ENCODE assay signal across 1 cellular context in genomic region chr13:112684444-112684843, GRCh38.
TF ChIP-seq lines count a peak whose summit lies in the region.

No MANE protein-coding gene starts in this region.

TF ChIP-seq in H1, 55 proteins besides CTCF, POLR2A, EP300 and RAD21:
- no peak for TF ChIP-seq SRF (IDR thresholded peaks at IDR 0.05; ENCODE audit: low read depth, low read length)
- TF ChIP-seq SP4 (IDR thresholded peaks at IDR 0.05; ENCODE audit: low read length): no peak
- TF ChIP-seq RFX5 (IDR thresholded peaks at IDR 0.05; ENCODE audit: borderline replicate concordance, low read depth, low read length): no peak
- TF ChIP-seq TEAD4 (IDR thresholded peaks at IDR 0.05; ENCODE audit: low read depth, low read length): no peak
- TF ChIP-seq SIN3A (conservative IDR thresholded peaks at IDR 0.05 in 1 of 2, IDR thresholded peaks at IDR 0.05 in 1 of 2; ENCODE audit: low read depth in 1 of 2, low read length in 2 of 2): no peak
- no peak for TF ChIP-seq CHD2 (IDR thresholded peaks at IDR 0.05; ENCODE audit: low read length)
- TF ChIP-seq JUN (IDR thresholded peaks at IDR 0.05; ENCODE audit: low read depth, low read length): no peak
- no peak for TF ChIP-seq GABPA (IDR thresholded peaks at IDR 0.05; ENCODE audit: borderline replicate concordance, insufficient read depth, low read length)
- TF ChIP-seq HDAC6 (IDR thresholded peaks at IDR 0.05; ENCODE audit: low read depth, low read length): no peak
- no peak for TF ChIP-seq USF2 (IDR thresholded peaks at IDR 0.05; ENCODE audit: low read length)
- TF ChIP-seq CTBP2 (IDR thresholded peaks at IDR 0.05; ENCODE audit: borderline replicate concordance, insufficient read depth, insufficient read length, low read length): no peak
